In genomic region chr17:60328679-60329078, GRCh38 we compare ENCODE assay signal across 15 cellular contexts.
"Had no signal": no experiment of that assay in that cellular context is flagged by ENCODE, and none has a peak within 500 bp of the region (broad histone marks: within the 10 kb centered on the region; RNA-seq: fewer than 3 reads in every experiment).

No MANE protein-coding gene starts in this region.

- H3K4me3 ChIP-seq: adrenal gland, colonic mucosa, gastroesophageal sphincter, spleen, thoracic aorta, uterus had no signal

- H3K27ac Mint-ChIP-seq: progenitor cell of endocrine pancreas had no signal

- H3K4me3 Mint-ChIP-seq: naive B cell had no signal

- H3K9me3 ChIP-seq: adrenal gland, colonic mucosa, gastroesophageal sphincter, spleen, thoracic aorta, uterus had no signal

- H3K36me3 ChIP-seq: adrenal gland, colonic mucosa, thoracic aorta, uterus had no signal

- H3K27ac ChIP-seq: adrenal gland, colonic mucosa, gastroesophageal sphincter, spleen, thoracic aorta, uterus had no signal

- H3K4me1 ChIP-seq: colonic mucosa, uterus had no signal

- H3K27me3 Mint-ChIP-seq: naive B cell, progenitor cell of endocrine pancreas had no signal

- H3K9me3 Mint-ChIP-seq: naive B cell had no signal

- DNase-seq: activated CD4-positive, alpha-beta T cell treated with anti-CD3 and anti-CD28 coated beads, Interleukin-2, amount 50 U/mL, for 4 hours; activated naive CD4-positive, alpha-beta T cell treated with anti-CD3 and anti-CD28 coated beads, Interleukin-2, amount 50 U/mL, for 16 hours; activated T-cell treated with anti-CD3 and anti-CD28 coated beads, Interleukin-2, amount 50 U/mL, for 1 hour; adrenal gland; colonic mucosa; effector CD4-positive, alpha-beta T cell; naive B cell; spleen; stimulated activated CD4-positive, alpha-beta T cell treated with anti-CD3 and anti-CD28 coated beads, Interleukin-2, amount 100 ng/mL, for 24 hours; stimulated activated naive CD8-positive, alpha-beta T cell treated with anti-CD3 and anti-CD28 coated beads, Interleukin-15, Interleukin-2, amounts not matched to agents 100 U/mL and 50 U/mL, for 24 hours; T-helper 2 cell; uterus had no signal

- H3K27me3 ChIP-seq: adrenal gland, colonic mucosa, gastroesophageal sphincter, spleen, uterus had no signal
